1 cellular context compared by ENCODE assay signal in genomic region chr9:98218562-98219363, GRCh38.
TF ChIP-seq lines count a peak whose summit lies in the region.

No MANE protein-coding gene starts in this region.

TF ChIP-seq in WTC11, 78 proteins besides CTCF, POLR2A, EP300 and RAD21 (continued from another document):
- no peak for TF ChIP-seq MLX (CRISPR knock-in tag; IDR thresholded peaks at IDR 0.05)
- TF ChIP-seq E2F1 (CRISPR knock-in tag; IDR thresholded peaks at IDR 0.05) = no peak
- peak; percentile 35; the same call in 1 of the 2 replicates for TF ChIP-seq SP1 (CRISPR knock-in tag; conservative IDR thresholded peaks at IDR 0.05)
- TF ChIP-seq JUN (CRISPR knock-in tag; IDR thresholded peaks at IDR 0.05) = no peak
- no peak for TF ChIP-seq ZNF425 (CRISPR knock-in tag; conservative IDR thresholded peaks at IDR 0.05)
- no peak for TF ChIP-seq IRF2 (CRISPR knock-in tag; IDR thresholded peaks at IDR 0.05; ENCODE audit: borderline replicate concordance, low read depth)
- no peak for TF ChIP-seq PREB (CRISPR knock-in tag; IDR thresholded peaks at IDR 0.05; ENCODE audit: borderline replicate concordance)
- no peak for TF ChIP-seq HMGA2 (CRISPR knock-in tag; IDR thresholded peaks at IDR 0.05)
- no peak for TF ChIP-seq NR2C2 (CRISPR knock-in tag; IDR thresholded peaks at IDR 0.05)
